15 cellular contexts compared by ENCODE assay signal in genomic region chr19:51959791-51960190, GRCh38. TPM values are rescaled to one million over a fixed set of nuclear protein-coding genes. Genes with fewer than 3 reads are reported as not detected.
DNase-seq lines count a peak whose midpoint lies in the region; ATAC-seq and TF ChIP-seq lines count a peak whose summit lies in the region.
"Had no signal": no experiment of that assay in that cellular context is flagged by ENCODE, and none has a peak within 500 bp of the region (broad histone marks: within the 10 kb centered on the region; RNA-seq: fewer than 3 reads in every experiment).

No MANE protein-coding gene starts in this region.

- H3K27me3 ChIP-seq in adipocyte (replicated peaks; ENCODE audit: control insufficient read depth, insufficient read depth, low read length), result no peaks in the 10 kb centered on the region
- no peaks in the 10 kb centered on the region for H3K27me3 ChIP-seq in prostate gland (replicated peaks; ENCODE audit: insufficient read depth)

- WGBS in prostate gland, result 36% methylated on average over 4 of the region's 4 CpGs

- H3K4me3 ChIP-seq in adipocyte (ENCODE audit: low read length) (no peak overlapping the region), prostate gland (no peak overlapping the region)
- H3K4me3 ChIP-seq: PC-9 had no signal

- no peak overlapping the region for H3K9ac ChIP-seq in adipocyte (ENCODE audit: low read length)

- H3K36me3 ChIP-seq in adipocyte (ENCODE audit: control insufficient read depth, insufficient read depth, low read length, severe bottlenecking) (peaks cover 19% of the 10 kb centered on the region), prostate gland (peaks cover 0 to 2% of the 10 kb centered on the region in 2 donors)

- H3K9me3 ChIP-seq in adipocyte (ENCODE audit: control insufficient read depth, low read length) (peaks cover 41% of the 10 kb centered on the region), prostate gland (no peaks in the 10 kb centered on the region)

- intact Hi-C loops in left colon (cut with DNase I, micrococcal nuclease), result no loop called here
- intact Hi-C loops in prostate gland (cut with DNase I), result no loop called here

- peak; percentile 56 for ATAC-seq in left colon
- ATAC-seq in HG03196 (IDR thresholded peaks at IDR 0.05; ENCODE audit: unreplicated experiment), result no peak

- no peak for TF ChIP-seq POLR2A in prostate gland (IDR thresholded peaks at IDR 0.05)

- H3K27ac ChIP-seq in prostate gland, result peak overlapping the region; percentile 46 to 88
- H3K27ac ChIP-seq: PC-9 had no signal

- no peak for TF ChIP-seq CTCF in prostate gland (IDR thresholded peaks at IDR 0.05)

- H3K4me1 ChIP-seq in adipocyte (ENCODE audit: control insufficient read depth, insufficient read depth, low read length), result no peaks in the 10 kb centered on the region
- H3K4me1 ChIP-seq in prostate gland (replicated peaks), result peaks cover 18% of the 10 kb centered on the region

- DNase-seq in NCI-H524 (lab: John Stamatoyannopoulos, UW) (peak; percentile 6 to 63), NCI-H524 treated with DMSO at 0.1 percent for 48 hours (lab: John Stamatoyannopoulos, UW) (no peak), adipocyte (ENCODE audit: low read depth) (peak; percentile 1), left colon (no peak), prostate gland (ENCODE audit: low spot score) (peak; percentile 17), C1 segment of cervical spinal cord (lab: John Stamatoyannopoulos, UW) (no peak), NCI-H1092 treated with DMSO at 0.1 percent for 48 hours (lab: John Stamatoyannopoulos, UW) (no peak)
- DNase-seq: 8988T; CD4-positive, alpha-beta T cell; HCEC 1CT; NCI-H1048; NCI-H2107; NCI-H345; PC-9 had no signal

RNA-seq across cellular contexts. Expression of gene ZNF350, which starts 26.8 kb away (rescaled TPM):
- 10 to 100 TPM; 11.6 to 14.6 TPM for total RNA-seq in left colon
- 10 to 100 TPM; 31.3 to 34.6 TPM for total RNA-seq in prostate gland

RNA-seq across cellular contexts. Expression of gene ZNF613, which starts 32.5 kb away (rescaled TPM):
- 1 to 10 TPM; 5.5 to 7.2 TPM for total RNA-seq in left colon
- total RNA-seq in prostate gland, result 10 to 100 TPM; 15.4 to 17.0 TPM

RNA-seq across cellular contexts. Expression of gene ZNF615, which starts 48.2 kb away (rescaled TPM):
- total RNA-seq in left colon (1 to 10 TPM; 6.3 to 8.5 TPM), prostate gland (10 to 100 TPM; 29.4 to 35.8 TPM)

RNA-seq across cellular contexts. Expression of gene ZNF649, which starts 55.0 kb away (rescaled TPM):
- total RNA-seq in left colon (10 to 100 TPM in 1 of 2 donors, 1 to 10 TPM in 1; 5.5 to 10.0 TPM), prostate gland (10 to 100 TPM; 26.5 to 33.5 TPM)

Comparison
In these comparisons a context has a peak if more than half of its experiments do, and no peak if none do; other contexts are left out.
1. DNase-seq: peak in NCI-H524 (2 of 2), adipocyte (single experiment) and prostate gland (single experiment); none in NCI-H524 treated with DMSO at 0.1 percent for 48 hours (single experiment), left colon (0 of 2), C1 segment of cervical spinal cord (0 of 14) and NCI-H1092 treated with DMSO at 0.1 percent for 48 hours (single experiment).